22 cellular contexts compared by ENCODE assay signal in genomic region chr1:245963649-245964048, GRCh38.
"Had no signal": no experiment of that assay in that cellular context is flagged by ENCODE, and none has a peak within 500 bp of the region (broad histone marks: within the 10 kb centered on the region; RNA-seq: fewer than 3 reads in every experiment).

No MANE protein-coding gene starts in this region.

- H3K27ac ChIP-seq: RWPE1 had no signal

- ATAC-seq: Panc1 had no signal

- H3K36me3 ChIP-seq: MG63 had no signal

- DNase-seq: Karpas-422, KG1, MG63, NCI-H1092, NCI-H1105 treated with DMSO at 0.1 percent for 48 hours, NCI-H1417 treated with DMSO at 0.1 percent for 48 hours, NCI-H146, NCI-H1694 treated with DMSO at 0.1 percent for 48 hours, NCI-H1930, NCI-H2081, NCI-H2107, NCI-H2227 treated with DMSO at 0.1 percent for 48 hours, NCI-H446, NCI-H510A, NCI-H524 treated with DMSO at 0.1 percent for 48 hours, NCI-H69, NCI-H774, SHP77, SK-N-SH, SW 1271 had no signal

- H3K4me3 ChIP-seq: MG63 had no signal

- H3K9me3 ChIP-seq: MG63, SK-N-SH had no signal

- H3K9ac ChIP-seq: SK-N-SH had no signal

- H3K4me2 ChIP-seq: SK-N-SH had no signal

- H3K27me3 ChIP-seq: MG63 had no signal
